ENCODE assay signal across 8 cellular contexts in the genomic region with DNA sequence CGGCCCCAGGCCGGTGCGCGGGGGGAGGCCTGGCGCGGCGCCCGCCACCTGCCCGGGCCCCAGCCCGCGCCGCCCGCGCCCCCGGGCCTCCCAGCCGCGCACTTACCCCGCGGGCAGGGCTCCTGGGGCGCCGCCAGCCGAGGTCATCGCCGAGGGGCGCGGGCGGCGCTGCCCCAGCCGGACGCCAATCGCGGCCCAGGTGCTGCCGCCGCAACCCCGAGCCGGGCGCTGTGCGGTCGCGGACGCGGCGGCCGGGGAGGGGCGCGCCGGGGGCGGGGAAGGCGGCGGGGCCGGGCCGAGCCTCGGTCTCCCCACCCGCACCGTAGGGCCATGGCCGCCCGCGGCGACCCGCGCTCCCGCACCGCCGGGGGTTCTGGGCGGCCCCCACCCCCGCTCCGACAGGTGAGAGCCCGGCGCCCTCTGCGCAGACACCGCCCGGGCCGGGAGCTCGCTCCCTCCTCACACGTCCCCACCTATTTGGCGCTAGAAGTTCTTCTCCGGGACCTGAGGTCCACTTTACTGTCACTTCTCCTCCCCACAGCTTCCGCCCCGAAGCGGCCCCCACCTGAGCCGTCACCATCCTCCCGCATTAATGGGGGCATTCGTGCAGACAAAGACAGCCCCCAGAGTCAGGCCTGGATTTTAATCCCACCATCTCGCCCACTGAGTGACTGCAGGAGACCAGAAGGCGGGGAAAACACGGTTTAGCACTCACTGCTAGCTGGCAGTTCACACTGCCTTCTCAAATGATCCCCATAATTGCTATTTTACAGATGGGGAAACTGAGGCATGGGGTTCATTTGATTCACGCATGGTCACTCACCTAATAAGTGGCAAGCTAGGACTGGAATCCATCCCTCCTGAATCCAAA. TPM values are rescaled to one million over a fixed set of nuclear protein-coding genes. Genes with fewer than 3 reads are reported as not detected.
DNase-seq lines count a peak whose midpoint lies in the region; TF ChIP-seq lines count a peak whose summit lies in the region.

TSS of gene TTC39A (minus strand) at position 232 of the 871 bp plus-strand sequence. CDS start at position 147, 85 bp downstream.

- H3K9ac ChIP-seq in GM23248, result 0 out of 2 replicates have a peak within 1 kb of the TSS, but pooled peaks have one; percentile 42

- POLR2A ChIA-PET in AG04450 (lab: Yijun Ruan, JAX), result no interaction called here

- no peaks in the 10 kb centered on the region for H3K9me2 ChIP-seq in GM23248 (ENCODE audit: insufficient read depth)

- TF ChIP-seq CTCF in AG04450 (IDR thresholded peaks at IDR 0.05; ENCODE audit: low read depth, low read length) (no peak), ascending aorta (IDR thresholded peaks at IDR 0.05) (no peak), stomach (IDR thresholded peaks at IDR 0.05) (no peak)

- H3K4me1 ChIP-seq in GM23248 (ENCODE audit: insufficient read depth) (peaks cover 8% of the 10 kb centered on the region; the same call in 1 of the 2 replicates), ascending aorta (peaks cover 4 to 12% of the 10 kb centered on the region in 2 donors), stomach (peaks cover 7 to 28% (median 23%) of the 10 kb centered on the region in 4 donors)

- H3K27ac ChIP-seq in AG04450 (ENCODE audit: low read depth, low read length), result peak within 1 kb of the TSS; percentile 21
- H3K27ac ChIP-seq in GM23248, result no peak within 1 kb of the TSS
- H3K27ac ChIP-seq in ascending aorta, result no peak within 1 kb of the TSS
- H3K27ac ChIP-seq in stomach, result peak within 1 kb of the TSS; percentile 82 to 93 (median 85)

- H2AFZ ChIP-seq in GM23248, result peak within 1 kb of the TSS; percentile 56

- H3K27me3 ChIP-seq in AG04450 (ENCODE audit: control insufficient read depth, insufficient read depth, low read length), result peaks cover 2% of the 10 kb centered on the region
- H3K27me3 ChIP-seq in GM23248 (replicated peaks; ENCODE audit: insufficient read depth), result no peaks in the 10 kb centered on the region
- no peaks in the 10 kb centered on the region for H3K27me3 ChIP-seq in ascending aorta
- peaks cover 0 to 26% (median 7%) of the 10 kb centered on the region in 3 donors for H3K27me3 ChIP-seq in stomach

- peak within 1 kb of the TSS; percentile 42 for H3K4me3 ChIP-seq in AG04450 (ENCODE audit: low read depth, low read length)
- peak within 1 kb of the TSS; percentile 57 for H3K4me3 ChIP-seq in GM23248
- H3K4me3 ChIP-seq in ascending aorta, result peak within 1 kb of the TSS; percentile 74 to 80
- peak within 1 kb of the TSS; percentile 45 to 59 (median 50) for H3K4me3 ChIP-seq in stomach

- WGBS in GM23248 (ENCODE audit: low coverage in 1 of 2, low lambda C conversion rate in 2 of 2, missing lambda C conversion rate in 2 of 2), 2 experiments, result 3 to 14% methylated on average over 12 to 47 of the region's 87 CpGs
- 3 to 10% (median 4%) methylated on average over 15 to 80 of the region's 87 CpGs for WGBS in stomach, 5 donors

- in situ Hi-C loops in GM23248 (cut with MboI), result no loop called here

- H3F3A ChIP-seq in GM23248 (ENCODE audit: insufficient read depth), result no peaks in the 10 kb centered on the region

- peak within 1 kb of the TSS; percentile 79 for H3K4me2 ChIP-seq in GM23248 (ENCODE audit: unreplicated experiment)

- H3K36me3 ChIP-seq in GM23248 (ENCODE audit: low read depth), result no peaks in the 10 kb centered on the region
- no peaks in the 10 kb centered on the region for H3K36me3 ChIP-seq in ascending aorta
- H3K36me3 ChIP-seq in stomach, result no peaks in the 10 kb centered on the region

- H3K9me3 ChIP-seq in AG04450 (ENCODE audit: control insufficient read depth, insufficient read depth, low read length) (no peaks in the 10 kb centered on the region), GM23248 (ENCODE audit: low read depth) (no peaks in the 10 kb centered on the region), ascending aorta (no peaks in the 10 kb centered on the region), stomach (no peaks in the 10 kb centered on the region)

- TF ChIP-seq POLR2A in stomach (IDR thresholded peaks at IDR 0.05), result no peak

- H4K20me1 ChIP-seq in GM23248 (ENCODE audit: insufficient read depth), result no peaks in the 10 kb centered on the region

- intact Hi-C loops in ascending aorta (cut with DNase I), result no loop called here
- intact Hi-C loops in stomach (cut with DNase I; ENCODE audit: low total_unique reads), result no loop called here

- TF ChIP-seq EP300 in stomach (IDR thresholded peaks at IDR 0.05), result no peak

- no peak for DNase-seq in AG04450 (ENCODE audit: low read depth, low spot score)
- DNase-seq in GM23248, result peak; percentile 17
- DNase-seq in ascending aorta (ENCODE audit: low spot score in 2 of 2), result no peak
- DNase-seq in iPS-NIHi11 (ENCODE audit: low spot score), result peak; percentile 74
- peak; percentile 62 for DNase-seq in stomach
- DNase-seq in DMS153 treated with DMSO at 0.1 percent for 48 hours (lab: John Stamatoyannopoulos, UW; ENCODE audit: unreplicated experiment), result no peak
- DNase-seq in DMS79 treated with DMSO at 0.1 percent for 48 hours (lab: John Stamatoyannopoulos, UW), result no peak
- DNase-seq in NCI-H524 treated with DMSO at 0.1 percent for 48 hours (lab: John Stamatoyannopoulos, UW), result no peak

- no peaks in the 10 kb centered on the region for H3K79me2 ChIP-seq in GM23248 (ENCODE audit: insufficient read depth)

- CTCF ChIA-PET in AG04450 (lab: Charles Lee), result interaction anchor here (1.6 kb wide), 2 partner anchors 33 to 204 kb away, joined by 4 to 5 read pairs; no protein-coding TSS in a partner anchor

RNA-seq across cellular contexts. Expression of gene TTC39A, which starts in this region (rescaled TPM):
- polyA plus RNA-seq in AG04450 (2011; rRNA removed) (0.21 and 0.46 TPM in 2 replicates), GM23248 (2016; fragmentation: Nextera tagmentation; extraction: Ambion mirVana) (0.15 TPM in 1 of 2 replicates, not detected in the other), stomach (10 to 100 TPM in 2 of 3 donors, 1 to 10 TPM in 1; 8.3 to 59.3 (median 21.6) TPM)
- polyA minus RNA-seq in AG04450 (2011; rRNA and poly(A)+ RNA removed), result 0.37 and 1.7 TPM in 2 replicates
- not detected in 2 replicates for total RNA-seq in GM23248 (2014; rRNA removed; shearing (Covaris generic))
- total RNA-seq in ascending aorta (not detected), stomach (100 to 1,000 TPM in 1 of 5 donors, 10 to 100 TPM in 4; 19.3 to 159 (median 33.6) TPM)

Comparison
In these comparisons a context has a peak if more than half of its experiments do, and no peak if none do; other contexts are left out.
1. RNA of gene TTC39A (total RNA-seq): 19.3 to 159 TPM in stomach; not detected in ascending aorta (single experiment) and not detected in GM23248; every median in the first group is over 10 times any median in the second.
2. Peak in DNase-seq, H3K4me3 ChIP-seq, H3K9ac ChIP-seq and H3K4me2 ChIP-seq in GM23248; RNA of the gene not detected or under 1 TPM.
3. DNase-seq: peak in iPS-NIHi11 (single experiment) and stomach (single experiment); none in AG04450 (single experiment), ascending aorta (0 of 2), DMS153 treated with DMSO at 0.1 percent for 48 hours (single experiment), DMS79 treated with DMSO at 0.1 percent for 48 hours (single experiment) and NCI-H524 treated with DMSO at 0.1 percent for 48 hours (single experiment).
4. H3K27ac ChIP-seq: peak in AG04450 (single experiment) and stomach (5 of 5); none in GM23248 (single experiment) and ascending aorta (0 of 2).
5. Peak in every context shown above with its lines, with median percentiles within 50 percentile points of each other: H3K4me3 ChIP-seq.